ENCODE assay signal across 16 cellular contexts in genomic region chr13:72437458-72437857, GRCh38.
DNase-seq lines count a peak whose midpoint lies in the region; ATAC-seq and TF ChIP-seq lines count a peak whose summit lies in the region.
"Had no signal": no experiment of that assay in that cellular context is flagged by ENCODE, and none has a peak within 500 bp of the region (broad histone marks: within the 10 kb centered on the region; RNA-seq: fewer than 3 reads in every experiment).

No MANE protein-coding gene starts in this region.

- no peak overlapping the region for H3K9ac ChIP-seq in IMR-90 (ENCODE audit: low read depth, low read length)

- no peak overlapping the region for H4K8ac ChIP-seq in IMR-90 (ENCODE audit: low read depth in 2 of 2, low read length in 2 of 2)

- no peaks in the 10 kb centered on the region for H3K9me3 ChIP-seq in IMR-90 (ENCODE audit: control insufficient read depth, insufficient read depth, low read length)
- H3K9me3 ChIP-seq: psoas muscle had no signal

- CTCF ChIA-PET in IMR-90 (lab: Yijun Ruan, JAX) = no interaction called here

- H4K91ac ChIP-seq in IMR-90 (ENCODE audit: insufficient read depth, low read depth, low read length) = no peak overlapping the region

- H3K4me1 ChIP-seq in IMR-90 (ENCODE audit: control insufficient read depth, insufficient read depth, low read length) (no peaks in the 10 kb centered on the region), foreskin keratinocyte (no peaks in the 10 kb centered on the region)
- H3K4me1 ChIP-seq: psoas muscle had no signal

- H3K79me1 ChIP-seq in IMR-90 (ENCODE audit: low read depth in 1 of 2, low read length in 2 of 2) = no peaks in the 10 kb centered on the region

- H3K27me3 ChIP-seq in IMR-90 (ENCODE audit: control insufficient read depth, insufficient read depth, low read length) (no peaks in the 10 kb centered on the region), foreskin keratinocyte (no peaks in the 10 kb centered on the region)

- H2BK20ac ChIP-seq in IMR-90 (ENCODE audit: low read depth, low read length) = no peak overlapping the region

- H2BK15ac ChIP-seq in IMR-90 (ENCODE audit: low read depth, low read length) = no peak overlapping the region

- no peak overlapping the region for H3K4me2 ChIP-seq in IMR-90 (ENCODE audit: low read depth, low read length)

- no peak overlapping the region for H3K23ac ChIP-seq in IMR-90 (ENCODE audit: low read depth, low read length)

- TF ChIP-seq CTCF in IMR-90 (conservative IDR thresholded peaks at IDR 0.05; ENCODE audit: low read depth, low read length) (no peak), foreskin keratinocyte (conservative IDR thresholded peaks at IDR 0.05) (no peak), glutamatergic neuron (IDR thresholded peaks at IDR 0.05; ENCODE audit: partially characterized antibody, unreplicated experiment) (no peak)

- TF ChIP-seq POLR2A in IMR-90 (IDR thresholded peaks at IDR 0.05; ENCODE audit: low read depth, low read length) = no peak

- DNase-seq in AG08395 (ENCODE audit: low spot score) = peak; percentile 39
- DNase-seq in IMR-90 = peak; percentile 63
- DNase-seq in amniotic epithelial cell (ENCODE audit: low read depth) = peak; percentile 29
- DNase-seq in foreskin keratinocyte = peak; percentile 76 to 87
- no peak for DNase-seq in substantia nigra (lab: John Stamatoyannopoulos, UW)
- no peak for DNase-seq in glutamatergic neuron
- DNase-seq in middle frontal gyrus (ENCODE audit: extremely low spot score, low spot score) = no peak
- DNase-seq: DMS53; NCI-H2081 treated with DMSO at 0.1 percent for 48 hours; NK-92 treated with Interleukin-12 subunit alpha and Interleukin-12 subunit beta, amount 100 ng/mL, for 24 hours; psoas muscle had no signal

- no peak overlapping the region for H2AK5ac ChIP-seq in IMR-90 (ENCODE audit: low read depth, low read length)

- no peaks in the 10 kb centered on the region for H4K20me1 ChIP-seq in IMR-90 (ENCODE audit: insufficient read depth, low read length)

- POLR2A ChIA-PET in IMR-90 (lab: Charles Lee; ENCODE audit: unreplicated experiment) = no interaction called here

- no peak overlapping the region for H3K4me3 ChIP-seq in IMR-90 (ENCODE audit: insufficient read depth, low read depth, low read length)
- H3K4me3 ChIP-seq: K562, psoas muscle, SK-N-MC had no signal

- intact Hi-C loops in IMR-90 (cut with micrococcal nuclease) = no loop called here

- no peak for TF ChIP-seq RAD21 in IMR-90 (IDR thresholded peaks at IDR 0.05; ENCODE audit: low read length)

- no peak overlapping the region for H3K27ac Mint-ChIP-seq in glutamatergic neuron (ENCODE audit: unreplicated experiment)
- H3K27ac Mint-ChIP-seq: activated naive CD4-positive, alpha-beta T cell treated with anti-CD3 and anti-CD28 coated beads, Interleukin-2, amount 50 U/mL, for 24 hours had no signal

- ATAC-seq in IMR-90 (ENCODE audit: low read depth) = peak; percentile 37
- peak; percentile 91 for ATAC-seq in foreskin keratinocyte
- ATAC-seq in HG03571 (IDR thresholded peaks at IDR 0.05; ENCODE audit: unreplicated experiment) = no peak
- ATAC-seq: esophagus mucosa, K562, psoas muscle had no signal

- dilution Hi-C loops in IMR-90 (cut with HindIII; ENCODE audit: low sequenced_read_pairs, unreplicated experiment) = no loop called here

- no peak overlapping the region for H3K18ac ChIP-seq in IMR-90 (ENCODE audit: low read depth, low read length)

- H3K4me3 Mint-ChIP-seq in glutamatergic neuron (ENCODE audit: unreplicated experiment) = no peak overlapping the region
- H3K4me3 Mint-ChIP-seq: activated naive CD4-positive, alpha-beta T cell treated with anti-CD3 and anti-CD28 coated beads, Interleukin-2, amount 50 U/mL, for 24 hours had no signal

- no peak overlapping the region for H2AFZ ChIP-seq in IMR-90 (replicated peaks; ENCODE audit: low read length, poor library complexity)

- H3K4me1 Mint-ChIP-seq in glutamatergic neuron (ENCODE audit: low read depth, unreplicated experiment) = peaks cover 10% of the 10 kb centered on the region
- H3K4me1 Mint-ChIP-seq: activated naive CD4-positive, alpha-beta T cell treated with anti-CD3 and anti-CD28 coated beads, Interleukin-2, amount 50 U/mL, for 24 hours had no signal

- BruUV-seq in IMR-90 (replicated peaks; lab: Mats Ljungman, UMichigan) = no TSS peak

- no peak overlapping the region for H3K14ac ChIP-seq in IMR-90 (replicated peaks; ENCODE audit: low read depth, low read length)

- no peak overlapping the region for H2AK9ac ChIP-seq in IMR-90 (replicated peaks; ENCODE audit: low read depth, low read length, poor library complexity)

- H3K27ac ChIP-seq in IMR-90 (ENCODE audit: insufficient read depth, low read length) (no peak overlapping the region), foreskin keratinocyte (no peak overlapping the region), substantia nigra (ENCODE audit: low read depth, low read length, poor library complexity, severe bottlenecking) (no peak overlapping the region)
- H3K27ac ChIP-seq: psoas muscle, SK-N-MC had no signal

- no peaks in the 10 kb centered on the region for H3K36me3 Mint-ChIP-seq in glutamatergic neuron (ENCODE audit: unreplicated experiment)
- H3K36me3 Mint-ChIP-seq: activated naive CD4-positive, alpha-beta T cell treated with anti-CD3 and anti-CD28 coated beads, Interleukin-2, amount 50 U/mL, for 24 hours had no signal

- H3K36me3 ChIP-seq in IMR-90 (ENCODE audit: control insufficient read depth, insufficient read depth, low read length) = no peaks in the 10 kb centered on the region

- H2BK120ac ChIP-seq in IMR-90 (ENCODE audit: low read depth, low read length) = no peak overlapping the region

- no CpG with 5 or more reads among the region's 1 CpG for WGBS in IMR-90 (ENCODE audit: extremely low coverage in 2 of 2, insufficient read length in 1 of 2), 2 experiments

- H3K56ac ChIP-seq in IMR-90 (ENCODE audit: extremely low read depth, insufficient read depth, low read length) = no peak overlapping the region

- H2BK5ac ChIP-seq in IMR-90 (ENCODE audit: low read depth, low read length, poor library complexity, severe bottlenecking) = no peak overlapping the region

- in situ Hi-C loops in IMR-90 (cut with MboI; ENCODE audit: low sequenced_read_pairs) = no loop called here

- H3K27me3 Mint-ChIP-seq in glutamatergic neuron (ENCODE audit: unreplicated experiment) = no peaks in the 10 kb centered on the region

- no peak overlapping the region for H3K4ac ChIP-seq in IMR-90 (ENCODE audit: low read depth, low read length)

- no peak overlapping the region for H4K5ac ChIP-seq in IMR-90 (ENCODE audit: low read depth, low read length)

- no peaks in the 10 kb centered on the region for H3K9me3 Mint-ChIP-seq in glutamatergic neuron (ENCODE audit: unreplicated experiment)

- no peaks in the 10 kb centered on the region for H3K9me1 ChIP-seq in IMR-90 (ENCODE audit: insufficient read depth, low read length)

TF ChIP-seq in IMR-90, 13 proteins besides CTCF, POLR2A, EP300 and RAD21:
- TF ChIP-seq MXI1 (IDR thresholded peaks at IDR 0.05; ENCODE audit: borderline replicate concordance, low read depth, low read length) (no peak), MAFK (IDR thresholded peaks at IDR 0.05; ENCODE audit: low read depth, low read length) (peak; percentile 1; the same call in 1 of the 2 replicates)

Comparison
In these comparisons a context has a peak if more than half of its experiments do, and no peak if none do; other contexts are left out.
1. DNase-seq: peak in AG08395 (single experiment), IMR-90 (single experiment), amniotic epithelial cell (single experiment) and foreskin keratinocyte (2 of 2); none in substantia nigra (0 of 49), glutamatergic neuron (single experiment) and middle frontal gyrus (single experiment).